23 cellular contexts compared by ENCODE assay signal in genomic region chr5:82517544-82517943, GRCh38.
"Had no signal": no experiment of that assay in that cellular context is flagged by ENCODE, and none has a peak within 500 bp of the region (broad histone marks: within the 10 kb centered on the region; RNA-seq: fewer than 3 reads in every experiment).

No MANE protein-coding gene starts in this region.

- H3K36me3 ChIP-seq: esophagus muscularis mucosa, gastroesophageal sphincter, heart left ventricle, left ventricle myocardium inferior, lower lobe of right lung had no signal

- H3K4me3 ChIP-seq: coronary artery, dorsolateral prefrontal cortex, esophagus muscularis mucosa, gastroesophageal sphincter, heart left ventricle, hepatocyte, left ventricle myocardium inferior, lower lobe of right lung, mucosa of descending colon had no signal

- DNase-seq: dermis blood vessel endothelial cell; dorsolateral prefrontal cortex; effector CD4-positive, alpha-beta T cell; effector memory CD4-positive, alpha-beta T cell; foreskin keratinocyte; heart left ventricle; hypothalamus; immature natural killer cell; islet precursor cell; kidney; kidney glomerular epithelial cell; left colon; left ventricle myocardium inferior; lower lobe of right lung; mesenchymal stem cell; mucosa of descending colon had no signal

- H3K9me3 ChIP-seq: esophagus muscularis mucosa, gastroesophageal sphincter, heart left ventricle, left ventricle myocardium inferior, lower lobe of right lung, mucosa of descending colon had no signal

- FAIRE-seq: colon, endothelial cell of umbilical vein, frontal cortex, kidney had no signal

- H3K27ac ChIP-seq: coronary artery, dorsolateral prefrontal cortex, esophagus muscularis mucosa, foreskin keratinocyte, gastroesophageal sphincter, heart left ventricle, hepatocyte, left ventricle myocardium inferior, lower lobe of right lung had no signal

- H3K27me3 ChIP-seq: dorsolateral prefrontal cortex, esophagus muscularis mucosa, gastroesophageal sphincter, heart left ventricle, hepatocyte had no signal

- H3K79me2 ChIP-seq: hepatocyte had no signal

- H2AFZ ChIP-seq: hepatocyte had no signal

- H3K4me1 ChIP-seq: esophagus muscularis mucosa, foreskin keratinocyte, gastroesophageal sphincter, heart left ventricle, left ventricle myocardium inferior, lower lobe of right lung had no signal

- H3K4me2 ChIP-seq: hepatocyte had no signal

- ATAC-seq: foreskin keratinocyte, gastroesophageal sphincter, heart left ventricle, left colon, lower lobe of right lung, mucosa of descending colon had no signal
